ENCODE assay signal across 23 cellular contexts in the genomic region with DNA sequence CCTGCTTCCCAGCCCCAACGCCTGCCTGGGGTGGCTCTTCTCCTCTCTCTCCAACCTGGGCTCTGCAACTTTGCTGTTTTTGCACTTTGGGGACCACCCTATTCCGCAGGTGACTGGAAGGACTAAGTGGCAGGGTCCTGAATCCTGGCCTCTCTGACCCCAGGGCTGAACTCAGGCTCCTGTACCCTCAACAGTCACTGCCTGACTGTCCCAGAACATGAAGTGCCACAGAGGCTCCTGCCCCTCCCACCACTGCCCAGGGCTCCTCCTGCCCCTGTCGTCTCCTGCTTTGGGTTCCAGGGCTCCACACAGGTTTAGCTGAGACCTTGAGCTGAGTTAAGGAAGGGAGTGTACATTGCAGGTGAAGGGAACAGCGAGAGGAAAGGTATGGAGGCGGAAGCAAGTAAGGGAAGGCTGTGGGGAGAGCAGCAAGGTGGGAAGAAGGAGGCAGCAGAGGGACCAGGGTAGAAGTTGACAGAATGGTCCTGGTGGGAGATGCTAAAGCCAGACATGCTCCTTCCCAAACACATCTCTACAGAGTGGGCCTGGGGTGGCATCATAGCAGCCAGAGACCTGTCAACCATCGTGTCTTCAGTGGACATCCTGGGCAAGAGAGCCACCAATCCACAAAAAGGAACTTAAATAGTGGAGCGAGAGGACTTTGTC. TPM values are rescaled to one million over a fixed set of nuclear protein-coding genes. Genes with fewer than 3 reads are reported as not detected.
"Had no signal": no experiment of that assay in that cellular context is flagged by ENCODE, and none has a peak within 500 bp of the region (broad histone marks: within the 10 kb centered on the region; RNA-seq: fewer than 3 reads in every experiment).

No MANE protein-coding gene starts in this region.

- H3K27ac ChIP-seq: adrenal gland, dorsolateral prefrontal cortex, esophagus squamous epithelium, gastrocnemius medialis had no signal

- H3K36me3 Mint-ChIP-seq: activated naive CD8-positive, alpha-beta T cell; T-cell had no signal

- H3K36me3 ChIP-seq: adrenal gland, esophagus squamous epithelium, gastrocnemius medialis had no signal

- ATAC-seq: gastrocnemius medialis, left cardiac atrium, T-cell had no signal

- FAIRE-seq: astrocyte, colon, islet of Langerhans, urothelium cell line had no signal

- H3K9me3 ChIP-seq: adrenal gland, esophagus squamous epithelium, gastrocnemius medialis had no signal

- H3K4me1 Mint-ChIP-seq: nephron progenitor cell had no signal

- H3K27ac Mint-ChIP-seq: activated naive CD8-positive, alpha-beta T cell; activated T-helper 1 cell treated with anti-CD3 and anti-CD28 coated beads, Interleukin-12 subunit alpha, Interleukin-12 subunit beta, Interleukin-2, Interleukin-4 antibody, amounts not matched to agents 30 ng/mL and 10 ng/mL and 1 ng/mL, durations not matched to agents 14 hours and 24 hours and 36 hours; memory B cell; nephron progenitor cell; T-cell; T-helper 2 cell treated with Interferon-gamma antibody and Interleukin-4, amounts not matched to agents 5 μg/mL and 100 μg/mL, for 36 hours had no signal

- DNase-seq: activated CD4-positive, alpha-beta T cell treated with anti-CD3 and anti-CD28 coated beads for 1 hour; activated CD4-positive, alpha-beta T cell treated with anti-CD3 and anti-CD28 coated beads, Interleukin-2, amount 50 U/mL, for 1 hour; central memory CD4-positive, alpha-beta T cell; esophagus squamous epithelium; left cardiac atrium; nephron progenitor cell; nucleus accumbens; stimulated activated CD4-positive, alpha-beta T cell treated with anti-CD3 and anti-CD28 coated beads, Interleukin-4, amount 100 ng/mL, for 1 hour; stimulated activated naive CD4-positive, alpha-beta T cell; T-cell had no signal

- H3K4me3 Mint-ChIP-seq: activated naive CD8-positive, alpha-beta T cell; activated T-helper 1 cell treated with anti-CD3 and anti-CD28 coated beads, Interleukin-12 subunit alpha, Interleukin-12 subunit beta, Interleukin-2, Interleukin-4 antibody, amounts not matched to agents 30 ng/mL and 10 ng/mL and 1 ng/mL, durations not matched to agents 14 hours and 24 hours and 36 hours; memory B cell; nephron progenitor cell; T-cell; T-helper 2 cell treated with Interferon-gamma antibody and Interleukin-4, amounts not matched to agents 5 μg/mL and 100 μg/mL, for 36 hours had no signal

- H3K9me3 Mint-ChIP-seq: activated T-helper 1 cell treated with anti-CD3 and anti-CD28 coated beads, Interleukin-12 subunit alpha, Interleukin-12 subunit beta, Interleukin-2, Interleukin-4 antibody, amounts not matched to agents 30 ng/mL and 10 ng/mL and 1 ng/mL, durations not matched to agents 14 hours and 24 hours and 36 hours; memory B cell; nephron progenitor cell; T-cell; T-helper 2 cell treated with Interferon-gamma antibody and Interleukin-4, amounts not matched to agents 5 μg/mL and 100 μg/mL, for 36 hours had no signal

- H3K4me3 ChIP-seq: adrenal gland, dorsolateral prefrontal cortex, esophagus squamous epithelium, gastrocnemius medialis had no signal

- H3K27me3 ChIP-seq: dorsolateral prefrontal cortex had no signal

RNA-seq across cellular contexts. Expression of a gene that starts 5.7 kb away (rescaled TPM):
- total RNA-seq: activated T-helper 1 cell treated with anti-CD3 and anti-CD28 coated beads, Interleukin-12 subunit alpha, Interleukin-12 subunit beta, Interleukin-2, Interleukin-4 antibody, amounts not matched to agents 30 ng/mL and 10 ng/mL and 1 ng/mL, durations not matched to agents 14 hours and 24 hours and 36 hours; mononuclear cell; myocyte had no signal
